9 cellular contexts compared by ENCODE assay signal in the genomic region with DNA sequence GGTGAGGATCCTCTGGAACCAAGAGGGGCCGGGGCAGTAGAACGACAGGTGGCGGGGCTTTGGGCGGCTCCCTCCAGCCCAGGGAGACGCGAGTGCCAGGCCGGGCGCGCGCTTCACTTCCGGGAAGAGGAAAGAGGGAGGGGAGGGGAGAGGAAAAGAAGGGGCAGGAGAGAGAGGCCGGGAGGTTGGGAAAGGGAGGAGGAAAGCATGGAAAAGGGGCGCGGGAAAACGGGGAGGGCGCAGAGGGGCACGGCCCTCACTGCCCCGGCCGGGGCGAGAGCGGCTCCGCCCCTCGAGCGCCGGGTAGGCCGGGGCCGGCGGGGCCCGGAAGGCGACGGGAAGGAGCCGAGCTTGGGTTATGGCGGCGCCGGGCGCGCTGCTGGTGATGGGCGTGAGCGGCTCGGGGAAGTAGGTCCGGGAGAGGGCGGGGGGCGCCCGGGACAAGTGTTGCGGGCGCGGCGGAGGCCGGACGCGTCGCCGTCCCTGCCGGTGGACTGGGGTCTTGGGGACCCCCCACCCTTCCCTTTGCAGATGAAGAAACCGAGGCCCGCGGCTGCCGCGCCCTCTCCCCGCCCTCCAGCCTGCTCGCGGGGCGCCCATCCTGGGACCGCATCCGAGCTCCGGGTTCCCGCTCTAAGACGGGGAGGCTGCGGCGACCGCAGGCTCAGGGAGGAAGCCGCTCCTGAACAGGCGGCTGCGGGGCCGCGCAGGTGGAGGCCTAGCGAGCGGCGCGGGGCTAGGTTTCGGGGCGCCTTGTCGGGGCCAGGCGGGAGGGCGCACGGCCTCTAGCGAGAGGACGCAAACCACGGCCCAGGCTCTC. TPM values are rescaled to one million over a fixed set of nuclear protein-coding genes. Genes with fewer than 3 reads are reported as not detected.
A peak's percentile ranks its signal among the peaks of the same experiment; 100 is the strongest.
DNase-seq lines count a peak whose midpoint lies in the region; ATAC-seq, FAIRE-seq and TF ChIP-seq lines count a peak whose summit lies in the region.
"Had no signal": no experiment of that assay in that cellular context is flagged by ENCODE, and none has a peak within 500 bp of the region (broad histone marks: within the 10 kb centered on the region; RNA-seq: fewer than 3 reads in every experiment).

Gene IDNK (plus strand): TSS at position 330 of the 820 bp plus-strand sequence. CDS start 29 bp downstream, at position 359.

- H3K4me1 ChIP-seq in muscle layer of duodenum (ENCODE audit: control insufficient read depth in 1 of 2, insufficient read depth in 2 of 2, low read length in 2 of 2): peaks cover 0 to 9% of the 10 kb centered on the region in 2 donors

- no peak for TF ChIP-seq CTCF in CD14-positive monocyte (IDR thresholded peaks at IDR 0.05)

- H3K9me3 Mint-ChIP-seq in CD14-positive monocyte: no peaks in the 10 kb centered on the region
- H3K9me3 Mint-ChIP-seq in stimulated activated effector memory CD8-positive, alpha-beta T cell treated with anti-CD3 and anti-CD28 coated beads, Interleukin-12 subunit alpha, Interleukin-12 subunit beta, amount 100 ng/mL, for 72 hours: no peaks in the 10 kb centered on the region

- peak; percentile 60 for TF ChIP-seq POLR2A in erythroblast (IDR thresholded peaks at IDR 0.05; ENCODE audit: low read length)

- intact Hi-C loops in CD14-positive monocyte (cut with micrococcal nuclease): no loop called here

- peak within 1 kb of the TSS; percentile 94 to 96 for H3K4me3 Mint-ChIP-seq in CD14-positive monocyte
- peak within 1 kb of the TSS; percentile 82 for H3K4me3 Mint-ChIP-seq in stimulated activated effector memory CD8-positive, alpha-beta T cell treated with anti-CD3 and anti-CD28 coated beads, Interleukin-12 subunit alpha, Interleukin-12 subunit beta, amount 100 ng/mL, for 72 hours

- no peaks in the 10 kb centered on the region for H3K9me3 ChIP-seq in muscle layer of duodenum (ENCODE audit: control insufficient read depth in 1 of 2, low read length in 2 of 2)

- peak within 1 kb of the TSS; percentile 67 for H3K27ac ChIP-seq in muscle layer of duodenum (ENCODE audit: low read length)

- peaks cover 0 to 3% (median 3%) of the 10 kb centered on the region in 3 donors for H3K27me3 Mint-ChIP-seq in CD14-positive monocyte (ENCODE audit: low read depth in 3 of 3)

- H3K36me3 ChIP-seq in muscle layer of duodenum (ENCODE audit: control insufficient read depth in 1 of 2, insufficient read depth in 2 of 2, low read length in 2 of 2): peaks cover 12 to 13% of the 10 kb centered on the region in 2 donors

- DNase-seq in CD14-positive monocyte (ENCODE audit: low spot score) (no peak), GM19239 (ENCODE audit: insufficient read length, low spot score) (peak; percentile 36), NOMO-1 treated with DMSO at 0.1 percent for 48 hours (lab: John Stamatoyannopoulos, UW; ENCODE audit: unreplicated experiment) (peak; percentile 34), erythroblast (lab: John Stamatoyannopoulos, UW) (peak; percentile 77 to 82)
- peak; percentile 75 for DNase-seq in activated T-cell treated with anti-CD3 and anti-CD28 coated beads, Interleukin-2, amount 50 U/mL, for 1 hour
- DNase-seq in stimulated activated effector memory CD8-positive, alpha-beta T cell treated with anti-CD3 and anti-CD28 coated beads, Interleukin-12 subunit alpha, Interleukin-12 subunit beta, amount 100 ng/mL, for 72 hours (ENCODE audit: low spot score in 2 of 2): peak; percentile 53 to 86

- peaks cover 9 to 22% of the 10 kb centered on the region in 2 donors for H3K36me3 Mint-ChIP-seq in CD14-positive monocyte
- H3K36me3 Mint-ChIP-seq in stimulated activated effector memory CD8-positive, alpha-beta T cell treated with anti-CD3 and anti-CD28 coated beads, Interleukin-12 subunit alpha, Interleukin-12 subunit beta, amount 100 ng/mL, for 72 hours: peaks cover 21% of the 10 kb centered on the region

- peak within 1 kb of the TSS; percentile 55 to 83 for H3K4me3 ChIP-seq in muscle layer of duodenum (ENCODE audit: low read depth in 1 of 2, low read length in 2 of 2)

- no peaks in the 10 kb centered on the region for H3K27me3 ChIP-seq in muscle layer of duodenum (ENCODE audit: low read depth, low read length)

- ATAC-seq in HG03432 (IDR thresholded peaks at IDR 0.05; ENCODE audit: unreplicated experiment): peak; percentile 89
- ATAC-seq in stimulated activated effector memory CD8-positive, alpha-beta T cell treated with anti-CD3 and anti-CD28 coated beads, Interleukin-12 subunit alpha, Interleukin-12 subunit beta, amount 100 ng/mL, for 72 hours: peak; percentile 93

- H3K4me1 Mint-ChIP-seq in CD14-positive monocyte: peaks cover 30% of the 10 kb centered on the region
- H3K4me1 Mint-ChIP-seq in stimulated activated effector memory CD8-positive, alpha-beta T cell treated with anti-CD3 and anti-CD28 coated beads, Interleukin-12 subunit alpha, Interleukin-12 subunit beta, amount 100 ng/mL, for 72 hours: peaks cover 23% of the 10 kb centered on the region

- peak; percentile 75 for FAIRE-seq in GM19239 (lab: Jason Lieb, UNC)
- FAIRE-seq: endometrium had no signal

- peak within 1 kb of the TSS; percentile 74 to 95 (median 88) for H3K27ac Mint-ChIP-seq in CD14-positive monocyte
- peak within 1 kb of the TSS; percentile 98 for H3K27ac Mint-ChIP-seq in stimulated activated effector memory CD8-positive, alpha-beta T cell treated with anti-CD3 and anti-CD28 coated beads, Interleukin-12 subunit alpha, Interleukin-12 subunit beta, amount 100 ng/mL, for 72 hours

RNA-seq across cellular contexts. Expression of gene IDNK, which starts in this region (rescaled TPM):
- polyA plus RNA-seq in CD14-positive monocyte: 10 to 100 TPM; 10.6 to 13.3 TPM
